9 cellular contexts compared by ENCODE assay signal in genomic region chr19:12769689-12770088, GRCh38. TPM values are rescaled to one million over a fixed set of nuclear protein-coding genes. Genes with fewer than 3 reads are reported as not detected.
DNase-seq lines count a peak whose midpoint lies in the region; ATAC-seq lines count a peak whose summit lies in the region.
"Had no signal": no experiment of that assay in that cellular context is flagged by ENCODE, and none has a peak within 500 bp of the region (broad histone marks: within the 10 kb centered on the region; RNA-seq: fewer than 3 reads in every experiment).

No MANE protein-coding gene starts in this region.

- H3K27me3 Mint-ChIP-seq in activated naive CD4-positive, alpha-beta T cell treated with anti-CD3 and anti-CD28 coated beads for 36 hours (ENCODE audit: low read depth), result no peaks in the 10 kb centered on the region
- no peaks in the 10 kb centered on the region for H3K27me3 Mint-ChIP-seq in naive B cell

- CTCF ChIA-PET in activated naive CD4-positive, alpha-beta T cell treated with anti-CD3 and anti-CD28 coated beads for 36 hours (lab: Charles Lee), result interaction anchor here (0.9 to 16.6 kb wide), 3 partner anchors 9 to 78 kb away, joined by 6 to 341 read pairs (median 60); partner anchors contain the start of genes PRDX2 and THSD8

- H3K36me3 Mint-ChIP-seq in activated naive CD4-positive, alpha-beta T cell treated with anti-CD3 and anti-CD28 coated beads for 36 hours (ENCODE audit: low read depth), result no peaks in the 10 kb centered on the region
- H3K36me3 Mint-ChIP-seq in naive B cell, result no peaks in the 10 kb centered on the region

- ATAC-seq in naive B cell (ENCODE audit: low read depth in 2 of 2) (peak; percentile 45 to 74), GM18873 (IDR thresholded peaks at IDR 0.05; ENCODE audit: low FRiP score, unreplicated experiment) (no peak)

- H3K4me1 Mint-ChIP-seq in activated naive CD4-positive, alpha-beta T cell treated with anti-CD3 and anti-CD28 coated beads for 36 hours (ENCODE audit: low read depth), result peaks cover 7% of the 10 kb centered on the region
- peaks cover 12 to 22% (median 17%) of the 10 kb centered on the region in 3 donors for H3K4me1 Mint-ChIP-seq in naive B cell

- no peak overlapping the region for H3K27ac Mint-ChIP-seq in activated naive CD4-positive, alpha-beta T cell treated with anti-CD3 and anti-CD28 coated beads for 36 hours
- H3K27ac Mint-ChIP-seq in naive B cell, result peak overlapping the region in 1 of 6 donors; percentile 42

- peak; percentile 42 for DNase-seq in CD1c-positive myeloid dendritic cell (ENCODE audit: extremely low spot score)
- peak; percentile 98 for DNase-seq in NCI-H82 (lab: John Stamatoyannopoulos, UW)
- peak; percentile 68 for DNase-seq in activated naive CD4-positive, alpha-beta T cell treated with anti-CD3 and anti-CD28 coated beads for 36 hours
- no peak for DNase-seq in naive B cell
- no peak for DNase-seq in NCI-H1105 (lab: John Stamatoyannopoulos, UW)
- no peak for DNase-seq in GF-D8 (lab: John Stamatoyannopoulos, UW)
- no peak for DNase-seq in NOMO-1 treated with dmso at 0.1 percent for 144 hours (lab: John Stamatoyannopoulos, UW; ENCODE audit: unreplicated experiment)

- peak overlapping the region; percentile 10 for H3K4me3 Mint-ChIP-seq in activated naive CD4-positive, alpha-beta T cell treated with anti-CD3 and anti-CD28 coated beads for 36 hours
- peak overlapping the region in 3 of 8 donors; percentile 33 to 42 (median 38) for H3K4me3 Mint-ChIP-seq in naive B cell

- no peaks in the 10 kb centered on the region for H3K9me3 Mint-ChIP-seq in activated naive CD4-positive, alpha-beta T cell treated with anti-CD3 and anti-CD28 coated beads for 36 hours
- peaks cover 0 to 1% (median 0%) of the 10 kb centered on the region in 7 donors for H3K9me3 Mint-ChIP-seq in naive B cell

- intact Hi-C loops in activated naive CD4-positive, alpha-beta T cell treated with anti-CD3 and anti-CD28 coated beads for 36 hours (cut with micrococcal nuclease), result no loop called here

RNA-seq across cellular contexts. Expression of gene HOOK2, which starts 5.7 kb away (rescaled TPM):
- total RNA-seq in activated naive CD4-positive, alpha-beta T cell treated with anti-CD3 and anti-CD28 coated beads for 36 hours, result 10 to 100 TPM; 14.0 to 14.9 TPM
- 1 to 10 TPM; 1.1 to 7.1 (median 3.3) TPM for polyA plus RNA-seq in naive B cell (ENCODE audit: low read depth in 6 of 6)

RNA-seq across cellular contexts. Expression of gene BEST2, which starts 18.1 kb away (rescaled TPM):
- not detected for total RNA-seq in activated naive CD4-positive, alpha-beta T cell treated with anti-CD3 and anti-CD28 coated beads for 36 hours
- polyA plus RNA-seq in naive B cell (ENCODE audit: low read depth in 6 of 6), result under 1 TPM in 1 of 6 donors, not detected in 5; 0.23 TPM
- total RNA-seq: renal cortical epithelial cell had no signal

RNA-seq across cellular contexts. Expression of gene JUNB, which starts 21.6 kb away (rescaled TPM):
- 100 to 1,000 TPM; 292 to 296 TPM for total RNA-seq in activated naive CD4-positive, alpha-beta T cell treated with anti-CD3 and anti-CD28 coated beads for 36 hours
- 1,000 to 10,000 TPM in 5 of 6 donors, 100 to 1,000 TPM in 1; 777 to 2,686 (median 1,649) TPM for polyA plus RNA-seq in naive B cell (ENCODE audit: low read depth in 6 of 6)

RNA-seq across cellular contexts. Expression of gene PRDX2, which starts 31.9 kb away (rescaled TPM):
- 100 to 1,000 TPM; 237 to 249 TPM for total RNA-seq in activated naive CD4-positive, alpha-beta T cell treated with anti-CD3 and anti-CD28 coated beads for 36 hours
- polyA plus RNA-seq in naive B cell (ENCODE audit: low read depth in 6 of 6), result 100 to 1,000 TPM in 5 of 6 donors, 10 to 100 TPM in 1; 96.8 to 203 (median 126) TPM

RNA-seq across cellular contexts. Expression of gene THSD8, which starts 32.2 kb away (rescaled TPM):
- total RNA-seq in activated naive CD4-positive, alpha-beta T cell treated with anti-CD3 and anti-CD28 coated beads for 36 hours, result 10 to 100 TPM; 41.4 to 43.2 TPM
- 1 to 10 TPM in 5 of 6 donors, not detected in 1; 2.0 to 6.6 (median 5.2) TPM for polyA plus RNA-seq in naive B cell (ENCODE audit: low read depth in 6 of 6)
- total RNA-seq: renal cortical epithelial cell had no signal

Comparison
In these comparisons a context has a peak if more than half of its experiments do, and no peak if none do; other contexts are left out.
1. DNase-seq: peak in CD1c-positive myeloid dendritic cell (single experiment), NCI-H82 (single experiment) and activated naive CD4-positive, alpha-beta T cell treated with anti-CD3 and anti-CD28 coated beads for 36 hours (single experiment); none in naive B cell (single experiment), NCI-H1105 (single experiment), GF-D8 (single experiment) and NOMO-1 treated with dmso at 0.1 percent for 144 hours (single experiment).